Comparison of ENCODE assay signal across 1 cellular context in genomic region chr9:88874391-88874790, GRCh38.
TF ChIP-seq lines count a peak whose summit lies in the region.

No MANE protein-coding gene starts in this region.

TF ChIP-seq in K562, 482 proteins besides CTCF, POLR2A, EP300 and RAD21 (continued from another document):
- no peak for TF ChIP-seq STAT6 (CRISPR knock-in tag; IDR thresholded peaks at IDR 0.05)
- TF ChIP-seq GTF3C2 (IDR thresholded peaks at IDR 0.05; ENCODE audit: borderline replicate concordance, extremely low read depth, insufficient read length): no peak
- TF ChIP-seq BRF2 (IDR thresholded peaks at IDR 0.05; ENCODE audit: borderline replicate concordance, insufficient read depth, insufficient read length): no peak
- no peak for TF ChIP-seq ZSCAN32 (CRISPR knock-in tag; IDR thresholded peaks at IDR 0.05)
- TF ChIP-seq JUND (IDR thresholded peaks at IDR 0.05; ENCODE audit: borderline replicate concordance, low read depth, low read length): peak; percentile 16; the same call in 1 of the 2 replicates
- no peak for TF ChIP-seq JUND (tag; IDR thresholded peaks at IDR 0.05; ENCODE audit: borderline replicate concordance, low read depth, low read length)
- no peak for TF ChIP-seq IFI16 (CRISPR knock-in tag; IDR thresholded peaks at IDR 0.05)
- no peak for TF ChIP-seq ZNF740 (CRISPR knock-in tag; IDR thresholded peaks at IDR 0.05)
- TF ChIP-seq ZNF740 (tag; IDR thresholded peaks at IDR 0.05): no peak
